Comparison of ENCODE assay signal across 17 cellular contexts in genomic region chr4:87920478-87920877, GRCh38. TPM values are rescaled to one million over a fixed set of nuclear protein-coding genes. Genes with fewer than 3 reads are reported as not detected.
"Had no signal": no experiment of that assay in that cellular context is flagged by ENCODE, and none has a peak within 500 bp of the region (broad histone marks: within the 10 kb centered on the region; RNA-seq: fewer than 3 reads in every experiment).

No MANE protein-coding gene starts in this region.

- H3K4me1 ChIP-seq: foreskin keratinocyte, right atrium auricular region, sigmoid colon had no signal

- H3K27ac Mint-ChIP-seq: dendritic cell treated with granulocyte-macrophage colony-stimulating factor and Interleukin-4, amounts not matched to agents 40 ng/mL and 50 ng/mL, for 4 days; effector memory CD8-positive, alpha-beta T cell; natural killer cell had no signal

- H3K9me3 Mint-ChIP-seq: dendritic cell treated with granulocyte-macrophage colony-stimulating factor and Interleukin-4, amounts not matched to agents 40 ng/mL and 50 ng/mL, for 4 days; effector memory CD8-positive, alpha-beta T cell; natural killer cell; neural crest cell had no signal

- H3K4me1 Mint-ChIP-seq: neural crest cell had no signal

- H3K36me3 ChIP-seq: ovary, right atrium auricular region, sigmoid colon had no signal

- ATAC-seq: effector memory CD8-positive, alpha-beta T cell; foreskin keratinocyte; left lobe of liver; natural killer cell had no signal

- H3K9me3 ChIP-seq: ovary, right atrium auricular region, sigmoid colon had no signal

- H3K27me3 ChIP-seq: foreskin keratinocyte, ovary, right atrium auricular region, sigmoid colon had no signal

- H3K4me3 ChIP-seq: ovary, right atrium auricular region, sigmoid colon, skin epidermis had no signal

- H3K4me3 Mint-ChIP-seq: dendritic cell treated with granulocyte-macrophage colony-stimulating factor and Interleukin-4, amounts not matched to agents 40 ng/mL and 50 ng/mL, for 4 days; effector memory CD8-positive, alpha-beta T cell; natural killer cell; neural crest cell had no signal

- H3K27ac ChIP-seq: foreskin keratinocyte, ovary, right atrium auricular region, sigmoid colon, skin epidermis had no signal

- H3K36me3 Mint-ChIP-seq: natural killer cell had no signal

- DNase-seq: effector memory CD8-positive, alpha-beta T cell; foreskin keratinocyte; islet precursor cell; mammary epithelial cell; natural killer cell; ovary; sigmoid colon; stimulated activated CD4-positive, alpha-beta T cell treated with anti-CD3 and anti-CD28 coated beads, Interleukin-2, amount 100 ng/mL, for 24 hours; stimulated activated CD4-positive, alpha-beta T cell treated with anti-CD3 and anti-CD28 coated beads, Interleukin-4, amount 100 ng/mL, for 4 hours; stimulated activated naive CD4-positive, alpha-beta T cell; trophoblast cell had no signal

RNA-seq across cellular contexts. Expression of gene SPP1, which starts 55.0 kb away (rescaled TPM):
- total RNA-seq: myocyte, natural killer cell had no signal
